Comparison of ENCODE assay signal across 17 cellular contexts in the genomic region with DNA sequence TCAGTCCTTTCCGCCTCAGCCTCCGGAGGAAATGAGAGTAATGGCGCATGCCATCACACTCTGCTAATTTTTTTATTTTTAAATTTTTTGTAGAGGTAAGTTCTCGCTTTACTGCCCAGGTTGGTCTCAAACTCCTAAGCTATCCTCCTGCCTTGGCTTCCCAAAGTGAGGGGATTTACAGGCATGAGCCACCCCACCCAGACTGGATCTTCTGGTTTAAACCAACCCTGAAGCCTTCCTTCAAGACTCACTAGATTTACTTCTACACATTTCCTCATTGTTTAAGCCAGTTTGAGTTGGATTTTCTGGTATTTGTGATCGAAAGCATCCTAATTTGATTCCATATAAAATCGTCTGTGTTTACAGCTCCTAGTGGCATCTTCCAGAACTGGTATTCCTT. TPM values are rescaled to one million over a fixed set of nuclear protein-coding genes. Genes with fewer than 3 reads are reported as not detected.
DNase-seq lines count a peak whose midpoint lies in the region; TF ChIP-seq lines count a peak whose summit lies in the region.
"Had no signal": no experiment of that assay in that cellular context is flagged by ENCODE, and none has a peak within 500 bp of the region (broad histone marks: within the 10 kb centered on the region; RNA-seq: fewer than 3 reads in every experiment).

No MANE protein-coding gene starts in this region.

- no peak overlapping the region for H3K4me2 ChIP-seq in PC-9
- H3K4me2 ChIP-seq: A549, KMS-11 had no signal

- CTCF ChIA-PET in PC-9 (lab: Charles Lee): interaction anchor here (0.6 kb wide), 1 partner anchor 660 kb away, joined by 3 read pairs; no protein-coding TSS in a partner anchor

- no peaks in the 10 kb centered on the region for H3K36me3 ChIP-seq in esophagus (ENCODE audit: control insufficient read depth in 2 of 2, insufficient read depth in 2 of 2, low read length in 1 of 2)
- no peaks in the 10 kb centered on the region for H3K36me3 ChIP-seq in right atrium auricular region
- H3K36me3 ChIP-seq in PC-9 (ENCODE audit: low read depth): no peaks in the 10 kb centered on the region

- H2AFZ ChIP-seq in PC-9: no peak overlapping the region

- H3K27ac ChIP-seq in esophagus (ENCODE audit: low read depth in 2 of 2, low read length in 1 of 2) (peak overlapping the region; percentile 50 to 77), right atrium auricular region (no peak overlapping the region), PC-9 (no peak overlapping the region)
- H3K27ac ChIP-seq: 22Rv1, A549, C4-2B, KMS-11 had no signal

- POLR2A ChIA-PET in PC-9 (lab: Charles Lee; ENCODE audit: unreplicated experiment): no interaction called here

- H4K20me1 ChIP-seq in PC-9 (ENCODE audit: insufficient read depth): no peaks in the 10 kb centered on the region

- H3K4me1 ChIP-seq in esophagus (ENCODE audit: control insufficient read depth in 2 of 2, insufficient read depth in 2 of 2, low read length in 1 of 2): peaks cover 0 to 2% of the 10 kb centered on the region in 2 donors
- no peaks in the 10 kb centered on the region for H3K4me1 ChIP-seq in right atrium auricular region
- H3K4me1 ChIP-seq in PC-9 (replicated peaks; ENCODE audit: insufficient read depth): no peaks in the 10 kb centered on the region
- H3K4me1 ChIP-seq: A549, Caco-2 had no signal

- H3K36me3 Mint-ChIP-seq in chondrocyte (ENCODE audit: low read depth) (no peaks in the 10 kb centered on the region), type B pancreatic cell (no peaks in the 10 kb centered on the region)

- 81 to 86% methylated on average over 6 of the region's 6 CpGs for WGBS in esophagus, 2 donors

- TF ChIP-seq CTCF in chondrocyte (IDR thresholded peaks at IDR 0.05) (peak; percentile 13), type B pancreatic cell (conservative IDR thresholded peaks at IDR 0.05) (peak; percentile 43), right atrium auricular region (IDR thresholded peaks at IDR 0.05) (no peak), PC-9 (conservative IDR thresholded peaks at IDR 0.05) (no peak)

- no peak overlapping the region for H3K4me3 ChIP-seq in esophagus (ENCODE audit: low read depth in 1 of 2, low read length in 2 of 2)
- H3K4me3 ChIP-seq in right atrium auricular region: no peak overlapping the region
- H3K4me3 ChIP-seq in PC-9: no peak overlapping the region
- H3K4me3 ChIP-seq: A549 had no signal

- intact Hi-C loops in PC-9 (cut with micrococcal nuclease; ENCODE audit: unreplicated experiment): no loop called here

- H3F3A ChIP-seq in PC-9 (ENCODE audit: insufficient read depth, low read depth): no peaks in the 10 kb centered on the region

- no peak overlapping the region for H3K27ac Mint-ChIP-seq in chondrocyte (ENCODE audit: unreplicated experiment)
- H3K27ac Mint-ChIP-seq in type B pancreatic cell: peak overlapping the region; percentile 65
- H3K27ac Mint-ChIP-seq: CD4-positive, alpha-beta T cell had no signal

- BruUV-seq in PC-9 (replicated peaks; lab: Mats Ljungman, UMichigan): no TSS peak

- H3K27me3 Mint-ChIP-seq in chondrocyte (ENCODE audit: low read depth) (no peaks in the 10 kb centered on the region), type B pancreatic cell (no peaks in the 10 kb centered on the region)

- no peaks in the 10 kb centered on the region for H3K9me2 ChIP-seq in PC-9 (ENCODE audit: insufficient read depth)

- H3K79me2 ChIP-seq in PC-9 (ENCODE audit: low read depth): no peaks in the 10 kb centered on the region

- peak; percentile 16 for DNase-seq in ELF-1 (ENCODE audit: low read depth, low spot score)
- DNase-seq in chondrocyte (ENCODE audit: low spot score): no peak
- DNase-seq in type B pancreatic cell (ENCODE audit: extremely low spot score, unreplicated experiment): no peak
- DNase-seq in NCI-H510A treated with DMSO at 0.1 percent for 48 hours (lab: John Stamatoyannopoulos, UW): no peak
- DNase-seq in right atrium auricular region (ENCODE audit: low spot score): no peak
- DNase-seq in PC-9: no peak
- DNase-seq: AML-193; Caco-2; CD4-positive, alpha-beta T cell; GDM1; GOT3; H9 had no signal

- H3K9me3 ChIP-seq in esophagus (ENCODE audit: control insufficient read depth in 2 of 2, insufficient read depth in 1 of 2, low read depth in 1 of 2, low read length in 1 of 2) (no peaks in the 10 kb centered on the region), right atrium auricular region (no peaks in the 10 kb centered on the region), PC-9 (ENCODE audit: insufficient read depth, low read depth) (no peaks in the 10 kb centered on the region)
- H3K9me3 ChIP-seq: A549, Caco-2 had no signal

- peaks cover 3% of the 10 kb centered on the region for H3K4me1 Mint-ChIP-seq in chondrocyte (ENCODE audit: low read depth)
- H3K4me1 Mint-ChIP-seq in type B pancreatic cell (ENCODE audit: unreplicated experiment): peaks cover 30% of the 10 kb centered on the region

- no peaks in the 10 kb centered on the region for H3K9me3 Mint-ChIP-seq in chondrocyte (ENCODE audit: low read depth)
- peaks cover 4% of the 10 kb centered on the region for H3K9me3 Mint-ChIP-seq in type B pancreatic cell
- H3K9me3 Mint-ChIP-seq: CD4-positive, alpha-beta T cell; H9 had no signal

- H3K27me3 ChIP-seq in esophagus (ENCODE audit: control insufficient read depth in 1 of 2, insufficient read depth in 2 of 2, low read length in 2 of 2) (no peaks in the 10 kb centered on the region), right atrium auricular region (no peaks in the 10 kb centered on the region), PC-9 (ENCODE audit: insufficient read depth, low read depth) (no peaks in the 10 kb centered on the region)

- no peak overlapping the region for H3K4me3 Mint-ChIP-seq in chondrocyte (ENCODE audit: unreplicated experiment)
- H3K4me3 Mint-ChIP-seq in type B pancreatic cell: no peak overlapping the region
- H3K4me3 Mint-ChIP-seq: CD4-positive, alpha-beta T cell had no signal

RNA-seq across cellular contexts. Expression of a gene that starts 23.1 kb away (rescaled TPM):
- 22.0 to 28.0 TPM (median 23.1 TPM) in 3 replicates for total RNA-seq in chondrocyte
- polyA plus RNA-seq in esophagus: 10 to 100 TPM in 1 of 2 donors, 1 to 10 TPM in 1; 9.7 to 10.5 TPM
- 38.8 and 53.2 TPM in 2 replicates for total RNA-seq in type B pancreatic cell (ENCODE audit: low replicate concordance)
- 10 to 100 TPM in 1 of 2 donors, 1 to 10 TPM in 1; 8.8 to 12.2 TPM for total RNA-seq in right atrium auricular region
- 22.4 and 30.0 TPM in 2 replicates for total RNA-seq in PC-9 (2021)

Comparison
In these comparisons a context has a peak if more than half of its experiments do, and no peak if none do; other contexts are left out.
1. CTCF ChIP-seq: peak in chondrocyte (single experiment) and type B pancreatic cell (single experiment); none in right atrium auricular region (0 of 2) and PC-9 (single experiment).
2. H3K27ac ChIP-seq: peak in esophagus (2 of 2); none in right atrium auricular region (0 of 2) and PC-9 (single experiment).